Comparison of ENCODE assay signal across 30 cellular contexts in genomic region chrX:72262077-72262476, GRCh38. TPM values are rescaled to one million over a fixed set of nuclear protein-coding genes. Genes with fewer than 3 reads are reported as not detected.
A peak's percentile ranks its signal among the peaks of the same experiment; 100 is the strongest.
DNase-seq lines count a peak whose midpoint lies in the region; ATAC-seq, FAIRE-seq and TF ChIP-seq lines count a peak whose summit lies in the region.
"Had no signal": no experiment of that assay in that cellular context is flagged by ENCODE, and none has a peak within 500 bp of the region (broad histone marks: within the 10 kb centered on the region; RNA-seq: fewer than 3 reads in every experiment).

No MANE protein-coding gene starts in this region.

- H3K27ac ChIP-seq in IMR-90 (ENCODE audit: insufficient read depth, low read length) (no peak overlapping the region), HepG2 (ENCODE audit: extremely low read length, insufficient read depth, low read length) (no peak overlapping the region)
- H3K27ac ChIP-seq: left ventricle myocardium inferior, neutrophil, psoas muscle, transverse colon had no signal

- H3K27me3 ChIP-seq in IMR-90 (ENCODE audit: control insufficient read depth, insufficient read depth, low read length) (peaks cover 19% of the 10 kb centered on the region), HepG2 (ENCODE audit: control insufficient read depth in 1 of 2, insufficient read depth in 2 of 2, low read length in 2 of 2) (no peaks in the 10 kb centered on the region)
- H3K27me3 ChIP-seq: transverse colon had no signal

- no peak overlapping the region for H2AK5ac ChIP-seq in IMR-90 (ENCODE audit: low read depth, low read length)

- no peak overlapping the region for H4K91ac ChIP-seq in IMR-90 (ENCODE audit: insufficient read depth, low read depth, low read length)

- no peak overlapping the region for H3K4me3 ChIP-seq in IMR-90 (ENCODE audit: insufficient read depth, low read depth, low read length)
- no peak overlapping the region for H3K4me3 ChIP-seq in HepG2 (replicated peaks in 1 of 3; ENCODE audit: insufficient read depth in 1 of 3, low read depth in 2 of 3, low read length in 3 of 3)
- H3K4me3 ChIP-seq: left ventricle myocardium inferior, psoas muscle, transverse colon had no signal

- CTCF ChIA-PET in IMR-90 (lab: Yijun Ruan, JAX) (interaction anchor here (0.6 kb wide), 1 partner anchor 111 kb away, joined by 5 read pairs; no protein-coding TSS in a partner anchor), HepG2 (lab: Yijun Ruan, JAX; ENCODE audit: low intra/inter-chr PET ratio, low total read pairs) (no interaction called here)

- H4K5ac ChIP-seq in IMR-90 (ENCODE audit: low read depth, low read length), result no peak overlapping the region

- no peak overlapping the region for H3K14ac ChIP-seq in IMR-90 (replicated peaks; ENCODE audit: low read depth, low read length)

- no peak for TF ChIP-seq EP300 in HepG2 (IDR thresholded peaks at IDR 0.05; ENCODE audit: low read depth in 2 of 2, low read length in 2 of 2)
- no peak for TF ChIP-seq EP300 in HepG2 (CRISPR knock-in tag; IDR thresholded peaks at IDR 0.05; ENCODE audit: borderline replicate concordance)

- TF ChIP-seq POLR2A in IMR-90 (IDR thresholded peaks at IDR 0.05; ENCODE audit: low read depth, low read length) (no peak), HepG2 (IDR thresholded peaks at IDR 0.05; ENCODE audit: insufficient read depth in 1 of 2, low read depth in 2 of 2, low read length in 2 of 2) (no peak)

- H3K4me1 ChIP-seq in IMR-90 (ENCODE audit: control insufficient read depth, insufficient read depth, low read length), result peaks cover 8% of the 10 kb centered on the region
- peaks cover 43% of the 10 kb centered on the region for H3K4me1 ChIP-seq in HepG2 (ENCODE audit: insufficient read depth, low read length)
- H3K4me1 ChIP-seq: left ventricle myocardium inferior, psoas muscle, transverse colon had no signal

- POLR2A ChIA-PET in IMR-90 (lab: Charles Lee; ENCODE audit: unreplicated experiment), result interaction anchor here (0.5 kb wide), 1 partner anchor 278 kb away, joined by 3 read pairs; no protein-coding TSS in a partner anchor
- POLR2A ChIA-PET in HepG2 (lab: Yijun Ruan, JAX), result interaction anchor here (1.2 kb wide), 1 partner anchor 15 kb away, joined by 7 read pairs; the partner anchor contains the start of gene RPS4X

- H3K23ac ChIP-seq in IMR-90 (ENCODE audit: low read depth, low read length), result no peak overlapping the region

- TF ChIP-seq CTCF in IMR-90 (conservative IDR thresholded peaks at IDR 0.05; ENCODE audit: low read depth, low read length) (no peak), HepG2 (CRISPR knock-in tag; IDR thresholded peaks at IDR 0.05) (no peak)

- peak; percentile 64 for FAIRE-seq in HepG2 (lab: Jason Lieb, UNC)
- FAIRE-seq: islet of Langerhans had no signal

- DNase-seq in COLO668 (lab: John Stamatoyannopoulos, UW; ENCODE audit: unreplicated experiment) (peak; percentile 24), IMR-90 (no peak), NCI-H345 (lab: John Stamatoyannopoulos, UW) (peak; percentile 81), HepG2 (ENCODE audit: low spot score) (peak; percentile 40), NCI-H774 (lab: John Stamatoyannopoulos, UW) (no peak), 8988T (no peak), HuH-7 (ENCODE audit: low spot score) (no peak)
- no peak for DNase-seq in stimulated activated CD4-positive, alpha-beta T cell treated with anti-CD3 and anti-CD28 coated beads, Interleukin-4, amount 100 ng/mL, for 1 hour
- DNase-seq: activated CD4-positive, alpha-beta T cell treated with anti-CD3 and anti-CD28 coated beads, Interleukin-2, amount 50 U/mL, for 48 hours; activated CD4-positive, CD25-positive, alpha-beta regulatory T cell treated with anti-CD3 and anti-CD28 coated beads, Interleukin-2, amount 50 U/mL, for 72 hours; activated gamma-delta T cell treated with Interleukin-2 at 50 U/mL for 16 hours; activated T-cell treated with anti-CD3 and anti-CD28 coated beads, Interleukin-2, amount 50 U/mL, for 48 hours; DND-41; GF-D8; left ventricle myocardium inferior; mesendoderm; NCI-H1930; NCI-H446 treated with DMSO at 0.1 percent for 48 hours; psoas muscle; SHP77; stimulated activated CD4-positive, alpha-beta T cell treated with anti-CD3 and anti-CD28 coated beads, Interleukin-4, amount 100 ng/mL, for 24 hours; T-helper 17 cell; transverse colon had no signal

- no peak overlapping the region for H2BK20ac ChIP-seq in IMR-90 (ENCODE audit: low read depth, low read length)

- peak overlapping the region; percentile 35 for H2AK9ac ChIP-seq in IMR-90 (replicated peaks; ENCODE audit: low read depth, low read length, poor library complexity)

- H3K9ac ChIP-seq in IMR-90 (ENCODE audit: low read depth, low read length), result no peak overlapping the region
- H3K9ac ChIP-seq in HepG2 (ENCODE audit: insufficient read depth, low read depth, low read length), result no peak overlapping the region

- H3K4me2 ChIP-seq in IMR-90 (ENCODE audit: low read depth, low read length), result no peak overlapping the region
- peak overlapping the region; percentile 53 for H3K4me2 ChIP-seq in HepG2 (ENCODE audit: low read depth, low read length)

- WGBS in IMR-90 (ENCODE audit: extremely low coverage in 2 of 2, insufficient read length in 1 of 2), 2 experiments, result no CpG with 5 or more reads among the region's 7 CpGs
- 3% methylated on average over 5 of the region's 7 CpGs for WGBS in HepG2 (ENCODE audit: low lambda C conversion rate)

- H3K56ac ChIP-seq in IMR-90 (ENCODE audit: extremely low read depth, insufficient read depth, low read length), result no peak overlapping the region

- no peaks in the 10 kb centered on the region for H3K36me3 ChIP-seq in IMR-90 (ENCODE audit: control insufficient read depth, insufficient read depth, low read length)
- H3K36me3 ChIP-seq in HepG2 (replicated peaks in 1 of 2; ENCODE audit: control insufficient read depth in 1 of 2, insufficient read depth in 2 of 2, low read length in 2 of 2), result no peaks in the 10 kb centered on the region
- H3K36me3 ChIP-seq: left ventricle myocardium inferior, neutrophil, transverse colon had no signal

- H3K79me1 ChIP-seq in IMR-90 (ENCODE audit: low read depth in 1 of 2, low read length in 2 of 2), result no peaks in the 10 kb centered on the region

- TF ChIP-seq RAD21 in IMR-90 (IDR thresholded peaks at IDR 0.05; ENCODE audit: low read length) (no peak), HepG2 (CRISPR knock-in tag; IDR thresholded peaks at IDR 0.05) (no peak)

- H4K20me1 ChIP-seq in IMR-90 (ENCODE audit: insufficient read depth, low read length) (no peaks in the 10 kb centered on the region), HepG2 (ENCODE audit: insufficient read depth, low read length) (no peaks in the 10 kb centered on the region)

- BruUV-seq in IMR-90 (replicated peaks; lab: Mats Ljungman, UMichigan), result no TSS peak
- no TSS peak for BruUV-seq in HepG2 (replicated peaks; lab: Mats Ljungman, UMichigan)

- dilution Hi-C loops in IMR-90 (cut with HindIII; ENCODE audit: low sequenced_read_pairs, unreplicated experiment), result no loop called here

- H3K18ac ChIP-seq in IMR-90 (ENCODE audit: low read depth, low read length), result no peak overlapping the region

- ATAC-seq in IMR-90 (ENCODE audit: low read depth), result no peak
- ATAC-seq in HepG2, result peak; percentile 23
- ATAC-seq: HCT116, psoas muscle, sciatic nerve, T-helper 17 cell had no signal

- no peak overlapping the region for H4K8ac ChIP-seq in IMR-90 (ENCODE audit: low read depth in 2 of 2, low read length in 2 of 2)

- peaks cover 9% of the 10 kb centered on the region for H3K9me1 ChIP-seq in IMR-90 (ENCODE audit: insufficient read depth, low read length)

- intact Hi-C loops in IMR-90 (cut with micrococcal nuclease), result no loop called here
- intact Hi-C loops in HepG2 (cut with micrococcal nuclease; ENCODE audit: unreplicated experiment), result no loop called here

- no peaks in the 10 kb centered on the region for H3K9me3 ChIP-seq in IMR-90 (ENCODE audit: control insufficient read depth, insufficient read depth, low read length)
- no peaks in the 10 kb centered on the region for H3K9me3 ChIP-seq in HepG2 (ENCODE audit: low read length)
- H3K9me3 ChIP-seq: left ventricle myocardium inferior, neutrophil, psoas muscle, transverse colon had no signal

- no peak overlapping the region for H2BK120ac ChIP-seq in IMR-90 (ENCODE audit: low read depth, low read length)

- in situ Hi-C loops in IMR-90 (cut with MboI; ENCODE audit: low sequenced_read_pairs), result no loop called here
- in situ Hi-C loops in HepG2 (cut with HindIII; ENCODE audit: extremely low pct_ligation_motif_present, low pct_unique_long_range_greater_than_20kb), result no loop called here

- H2BK15ac ChIP-seq in IMR-90 (ENCODE audit: low read depth, low read length), result no peak overlapping the region

- H2AFZ ChIP-seq in IMR-90 (replicated peaks; ENCODE audit: low read length, poor library complexity) (no peak overlapping the region), HepG2 (ENCODE audit: low read length) (no peak overlapping the region)

- no peaks in the 10 kb centered on the region for H3K79me2 ChIP-seq in HepG2 (ENCODE audit: insufficient read depth, low read length)

- H3K4ac ChIP-seq in IMR-90 (ENCODE audit: low read depth, low read length), result no peak overlapping the region

- H2BK5ac ChIP-seq in IMR-90 (ENCODE audit: low read depth, low read length, poor library complexity, severe bottlenecking), result no peak overlapping the region

RNA-seq across cellular contexts. Expression of gene RPS4X, which starts 15.0 kb away (rescaled TPM):
- total RNA-seq in IMR-90 (2012; rRNA removed) (956 and 1,140 TPM in 2 replicates), HepG2 (2016; rRNA removed; fragmentation: Illumina TruSeq; extraction: Trizol) (796 and 972 TPM in 2 replicates)
- polyA plus RNA-seq in IMR-90 (2012; rRNA removed) (1,207 and 1,288 TPM in 2 replicates), HepG2 (2011; rRNA removed) (1,199 and 1,289 TPM in 2 replicates)
- polyA plus RNA-seq in IMR-90 (2012; cell fraction: cytosol; rRNA removed), result 938 and 1,010 TPM in 2 replicates
- 205 and 662 TPM in 2 replicates for polyA plus RNA-seq in IMR-90 (2012; cell fraction: nucleus; rRNA removed; ENCODE audit: low replicate concordance)
- 1,084 and 1,255 TPM in 2 replicates for total RNA-seq in HepG2 (2016; cell fraction: cytosol; rRNA removed; fragmentation: Illumina TruSeq; extraction: Trizol; ENCODE audit: low read depth)
- total RNA-seq in HepG2 (2016; cell fraction: insoluble cytoplasmic fraction; rRNA removed; fragmentation: Illumina TruSeq; extraction: Trizol), result 778 and 945 TPM in 2 replicates
- 1,905 and 2,048 TPM in 2 replicates for total RNA-seq in HepG2 (2016; cell fraction: membrane; rRNA removed; fragmentation: Illumina TruSeq; extraction: Trizol)
- 275 and 295 TPM in 2 replicates for total RNA-seq in HepG2 (2016; cell fraction: nucleus; rRNA removed; fragmentation: Illumina TruSeq; extraction: Trizol)
- 1,509 and 1,662 TPM in 2 replicates for polyA plus RNA-seq in HepG2 (2011; cell fraction: cytosol; rRNA removed)
- 301 and 377 TPM in 2 replicates for polyA plus RNA-seq in HepG2 (2011; cell fraction: nucleus; rRNA removed)
- polyA plus RNA-seq in HepG2 (2012), result 1,270 and 1,395 TPM in 2 replicates
- polyA plus RNA-seq in HepG2 (2016; cell fraction: cytosol; fragmentation: Illumina TruSeq; extraction: Trizol; ENCODE audit: low read depth), result 1,609 and 1,819 TPM in 2 replicates
- 1,262 and 1,290 TPM in 2 replicates for polyA plus RNA-seq in HepG2 (2016; cell fraction: insoluble cytoplasmic fraction; fragmentation: Illumina TruSeq; extraction: Trizol; ENCODE audit: low read depth)
- polyA plus RNA-seq in HepG2 (2016; cell fraction: membrane; fragmentation: Illumina TruSeq; extraction: Trizol; ENCODE audit: low read depth), result 2,384 and 2,506 TPM in 2 replicates
- 573 and 598 TPM in 2 replicates for polyA plus RNA-seq in HepG2 (2016; cell fraction: nucleus; fragmentation: Illumina TruSeq; extraction: Trizol; ENCODE audit: insufficient read depth, low read depth)
- 414 and 1,377 TPM in 2 replicates for polyA minus RNA-seq in HepG2 (2011; rRNA and poly(A)+ RNA removed; ENCODE audit: low replicate concordance)
- 414 and 464 TPM in 2 replicates for polyA minus RNA-seq in HepG2 (2011; cell fraction: cytosol; rRNA and poly(A)+ RNA removed)
- polyA minus RNA-seq in HepG2 (2011; cell fraction: nucleus; rRNA and poly(A)+ RNA removed), result 140 and 217 TPM in 2 replicates

RNA-seq across cellular contexts. Expression of gene ERCC6L, which starts 23.2 kb away (rescaled TPM):
- total RNA-seq in IMR-90 (2012; rRNA removed) (5.4 and 8.1 TPM in 2 replicates), HepG2 (2016; rRNA removed; fragmentation: Illumina TruSeq; extraction: Trizol) (9.5 and 15.6 TPM in 2 replicates)
- polyA plus RNA-seq in IMR-90 (2012; rRNA removed) (1.8 and 2.3 TPM in 2 replicates), HepG2 (2011; rRNA removed) (0.47 and 0.86 TPM in 2 replicates)
- 0.15 and 0.24 TPM in 2 replicates for polyA plus RNA-seq in IMR-90 (2012; cell fraction: cytosol; rRNA removed)
- polyA plus RNA-seq in IMR-90 (2012; cell fraction: nucleus; rRNA removed; ENCODE audit: low replicate concordance), result 0.05 and 0.41 TPM in 2 replicates
- 0.51 and 0.53 TPM in 2 replicates for total RNA-seq in HepG2 (2016; cell fraction: cytosol; rRNA removed; fragmentation: Illumina TruSeq; extraction: Trizol; ENCODE audit: low read depth)
- 8.9 and 15.0 TPM in 2 replicates for total RNA-seq in HepG2 (2016; cell fraction: insoluble cytoplasmic fraction; rRNA removed; fragmentation: Illumina TruSeq; extraction: Trizol)
- total RNA-seq in HepG2 (2016; cell fraction: membrane; rRNA removed; fragmentation: Illumina TruSeq; extraction: Trizol), result 2.8 and 3.0 TPM in 2 replicates
- total RNA-seq in HepG2 (2016; cell fraction: nucleus; rRNA removed; fragmentation: Illumina TruSeq; extraction: Trizol), result 6.5 and 7.0 TPM in 2 replicates
- 0.35 and 0.44 TPM in 2 replicates for polyA plus RNA-seq in HepG2 (2011; cell fraction: cytosol; rRNA removed)
- polyA plus RNA-seq in HepG2 (2011; cell fraction: nucleus; rRNA removed), result 0.31 and 0.34 TPM in 2 replicates
- 0.69 and 2.0 TPM in 2 replicates for polyA plus RNA-seq in HepG2 (2012)
- polyA plus RNA-seq in HepG2 (2016; cell fraction: cytosol; fragmentation: Illumina TruSeq; extraction: Trizol; ENCODE audit: low read depth), result 0.15 and 0.16 TPM in 2 replicates
- polyA plus RNA-seq in HepG2 (2016; cell fraction: insoluble cytoplasmic fraction; fragmentation: Illumina TruSeq; extraction: Trizol; ENCODE audit: low read depth), result 9.3 and 9.9 TPM in 2 replicates
- polyA plus RNA-seq in HepG2 (2016; cell fraction: membrane; fragmentation: Illumina TruSeq; extraction: Trizol; ENCODE audit: low read depth), result 0.56 and 0.79 TPM in 2 replicates
- polyA plus RNA-seq in HepG2 (2016; cell fraction: nucleus; fragmentation: Illumina TruSeq; extraction: Trizol; ENCODE audit: insufficient read depth, low read depth), result 5.2 and 5.3 TPM in 2 replicates
- 0.68 and 2.3 TPM in 2 replicates for polyA minus RNA-seq in HepG2 (2011; rRNA and poly(A)+ RNA removed; ENCODE audit: low replicate concordance)
- 1.1 and 1.7 TPM in 2 replicates for polyA minus RNA-seq in HepG2 (2011; cell fraction: cytosol; rRNA and poly(A)+ RNA removed)
- 2.2 TPM in 2 replicates for polyA minus RNA-seq in HepG2 (2011; cell fraction: nucleus; rRNA and poly(A)+ RNA removed)
- total RNA-seq: left ventricle myocardium inferior, myocyte had no signal

RNA-seq across cellular contexts. Expression of gene CITED1, which starts 43.6 kb away (rescaled TPM):
- total RNA-seq in IMR-90 (2012; rRNA removed) (under 0.01 and 0.18 TPM in 2 replicates), HepG2 (2016; rRNA removed; fragmentation: Illumina TruSeq; extraction: Trizol) (not detected in 2 replicates)
- polyA plus RNA-seq in IMR-90 (2012; rRNA removed) (0.24 TPM in 1 of 2 replicates, not detected in the other), HepG2 (2011; rRNA removed) (0.09 TPM in 1 of 2 replicates, not detected in the other)
- polyA plus RNA-seq in IMR-90 (2012; cell fraction: cytosol; rRNA removed), result not detected in 2 replicates
- polyA plus RNA-seq in IMR-90 (2012; cell fraction: nucleus; rRNA removed; ENCODE audit: low replicate concordance), result 0.08 and 0.24 TPM in 2 replicates
- total RNA-seq in HepG2 (2016; cell fraction: cytosol; rRNA removed; fragmentation: Illumina TruSeq; extraction: Trizol; ENCODE audit: low read depth), result not detected in 2 replicates
- not detected in 2 replicates for total RNA-seq in HepG2 (2016; cell fraction: insoluble cytoplasmic fraction; rRNA removed; fragmentation: Illumina TruSeq; extraction: Trizol)
- 0.34 TPM in 1 of 2 replicates, not detected in the other for total RNA-seq in HepG2 (2016; cell fraction: membrane; rRNA removed; fragmentation: Illumina TruSeq; extraction: Trizol)
- 0.53 TPM in 1 of 2 replicates, not detected in the other for total RNA-seq in HepG2 (2016; cell fraction: nucleus; rRNA removed; fragmentation: Illumina TruSeq; extraction: Trizol)
- 0.15 TPM in 1 of 2 replicates, not detected in the other for polyA plus RNA-seq in HepG2 (2011; cell fraction: cytosol; rRNA removed)
- 0.29 TPM in 1 of 2 replicates, not detected in the other for polyA plus RNA-seq in HepG2 (2011; cell fraction: nucleus; rRNA removed)
- polyA plus RNA-seq in HepG2 (2012), result not detected in 2 replicates
- polyA plus RNA-seq in HepG2 (2016; cell fraction: cytosol; fragmentation: Illumina TruSeq; extraction: Trizol; ENCODE audit: low read depth), result 0.27 and 0.35 TPM in 2 replicates
- polyA plus RNA-seq in HepG2 (2016; cell fraction: insoluble cytoplasmic fraction; fragmentation: Illumina TruSeq; extraction: Trizol; ENCODE audit: low read depth), result not detected in 2 replicates
- not detected in 2 replicates for polyA plus RNA-seq in HepG2 (2016; cell fraction: membrane; fragmentation: Illumina TruSeq; extraction: Trizol; ENCODE audit: low read depth)
- 0.77 TPM in 1 of 2 replicates, not detected in the other for polyA plus RNA-seq in HepG2 (2016; cell fraction: nucleus; fragmentation: Illumina TruSeq; extraction: Trizol; ENCODE audit: insufficient read depth, low read depth)
- 0.38 and 1.3 TPM in 2 replicates for polyA minus RNA-seq in HepG2 (2011; rRNA and poly(A)+ RNA removed; ENCODE audit: low replicate concordance)
- not detected in 2 replicates for polyA minus RNA-seq in HepG2 (2011; cell fraction: cytosol; rRNA and poly(A)+ RNA removed)
- polyA minus RNA-seq in HepG2 (2011; cell fraction: nucleus; rRNA and poly(A)+ RNA removed), result not detected in 2 replicates
- total RNA-seq: fibroblast of villous mesenchyme, left ventricle myocardium inferior had no signal
- polyA plus RNA-seq: BJ had no signal

Comparison
In these comparisons a context has a peak if more than half of its experiments do, and no peak if none do; other contexts are left out.
1. DNase-seq: peak in COLO668 (single experiment), NCI-H345 (single experiment) and HepG2 (single experiment); none in IMR-90 (single experiment), stimulated activated CD4-positive, alpha-beta T cell treated with anti-CD3 and anti-CD28 coated beads, Interleukin-4, amount 100 ng/mL, for 1 hour (single experiment), NCI-H774 (single experiment), 8988T (single experiment) and HuH-7 (single experiment).